ENCODE assay signal across 1 cellular context in genomic region chr15:44728576-44729393, GRCh38.
A peak's percentile ranks its signal among the peaks of the same experiment; 100 is the strongest.
TF ChIP-seq lines count a peak whose summit lies in the region.

No MANE protein-coding gene starts in this region.

TF ChIP-seq in HEK293, 187 proteins besides CTCF, POLR2A, EP300 and RAD21 (continued from another document and continues in another):
- TF ChIP-seq SCRT2 (tag by site-specific recombination; IDR thresholded peaks at IDR 0.05): no peak
- TF ChIP-seq ZNF654 (tag by site-specific recombination; IDR thresholded peaks at IDR 0.05; ENCODE audit: low read depth): no peak
- TF ChIP-seq WT1 (tag by site-specific recombination; IDR thresholded peaks at IDR 0.05): no peak
- TF ChIP-seq ZNF558 (tag by site-specific recombination; IDR thresholded peaks at IDR 0.05): no peak
- TF ChIP-seq PRDM1 (tag by site-specific recombination; IDR thresholded peaks at IDR 0.05): peak; percentile 87
- peak; percentile 96 for TF ChIP-seq PRDM10 (tag by site-specific recombination; IDR thresholded peaks at IDR 0.05)
- TF ChIP-seq ZNF302 (tag by site-specific recombination; IDR thresholded peaks at IDR 0.05; ENCODE audit: low read depth): no peak
- TF ChIP-seq ZNF146 (tag by site-specific recombination; IDR thresholded peaks at IDR 0.05): no peak
- TF ChIP-seq ZNF843 (tag by site-specific recombination; IDR thresholded peaks at IDR 0.05): no peak
- TF ChIP-seq ZNF239 (tag by site-specific recombination; IDR thresholded peaks at IDR 0.05): no peak
- no peak for TF ChIP-seq ZBTB44 (tag by site-specific recombination; IDR thresholded peaks at IDR 0.05)
- TF ChIP-seq ZNF169 (tag by site-specific recombination; IDR thresholded peaks at IDR 0.05): no peak
- TF ChIP-seq ZNF544 (tag by site-specific recombination; IDR thresholded peaks at IDR 0.05): no peak
- TF ChIP-seq ZNF530 (tag by site-specific recombination; IDR thresholded peaks at IDR 0.05; ENCODE audit: low read depth): no peak
- TF ChIP-seq ZNF433 (tag by site-specific recombination; IDR thresholded peaks at IDR 0.05; ENCODE audit: low read depth): no peak
- no peak for TF ChIP-seq ZNF510 (tag by site-specific recombination; IDR thresholded peaks at IDR 0.05; ENCODE audit: insufficient replicate concordance)
- TF ChIP-seq ZFHX2 (tag by site-specific recombination; conservative IDR thresholded peaks at IDR 0.05): peak; percentile 82
- TF ChIP-seq GLIS2 (tag by site-specific recombination; IDR thresholded peaks at IDR 0.05): peak; percentile 41; the same call in 1 of the 2 replicates
- no peak for TF ChIP-seq ZNF426 (tag by site-specific recombination; IDR thresholded peaks at IDR 0.05)
- TF ChIP-seq ZBTB21 (tag by site-specific recombination; IDR thresholded peaks at IDR 0.05): peak; percentile 69
- TF ChIP-seq KLF9 (tag by site-specific recombination; IDR thresholded peaks at IDR 0.05; ENCODE audit: low read depth): peak; percentile 70
- TF ChIP-seq SP3 (tag by site-specific recombination; IDR thresholded peaks at IDR 0.05): peak; percentile 19; the same call in 1 of the 2 replicates
- no peak for TF ChIP-seq GLI2 (tag by site-specific recombination; IDR thresholded peaks at IDR 0.05; ENCODE audit: borderline replicate concordance, low read depth)
- TF ChIP-seq ZNF292 (tag by site-specific recombination; IDR thresholded peaks at IDR 0.05; ENCODE audit: borderline replicate concordance, low read depth): no peak
- peak; percentile 78; the same call in 1 of the 2 replicates for TF ChIP-seq ZNF629 (tag by site-specific recombination; IDR thresholded peaks at IDR 0.05)
- TF ChIP-seq ZBTB8A (tag by site-specific recombination; IDR thresholded peaks at IDR 0.05): peak; percentile 80
- no peak for TF ChIP-seq ZSCAN5A (tag by site-specific recombination; IDR thresholded peaks at IDR 0.05)
- TF ChIP-seq ZNF140 (tag by site-specific recombination; IDR thresholded peaks at IDR 0.05): no peak
- no peak for TF ChIP-seq ZNF518A (tag by site-specific recombination; conservative IDR thresholded peaks at IDR 0.05; ENCODE audit: low read depth)
- no peak for TF ChIP-seq TCF7L2 (IDR thresholded peaks at IDR 0.05; ENCODE audit: borderline replicate concordance, low read depth, low read length)
- TF ChIP-seq ZNF266 (tag by site-specific recombination; IDR thresholded peaks at IDR 0.05; ENCODE audit: low read depth): no peak
- 0 out of 2 replicates have a peak, but pooled peaks have one; percentile 64 for TF ChIP-seq ZBTB20 (tag by site-specific recombination; IDR thresholded peaks at IDR 0.05)
- TF ChIP-seq ZBTB10 (tag by site-specific recombination; IDR thresholded peaks at IDR 0.05): no peak
- TF ChIP-seq ZNF776 (tag by site-specific recombination; IDR thresholded peaks at IDR 0.05; ENCODE audit: borderline replicate concordance): no peak
- TF ChIP-seq ZNF2 (tag by site-specific recombination; IDR thresholded peaks at IDR 0.05): peak; percentile 64
- TF ChIP-seq PRDM2 (tag by site-specific recombination; IDR thresholded peaks at IDR 0.05; ENCODE audit: borderline replicate concordance): no peak
- TF ChIP-seq ZNF513 (tag by site-specific recombination; IDR thresholded peaks at IDR 0.05): no peak
- no peak for TF ChIP-seq ZBTB1 (tag by site-specific recombination; IDR thresholded peaks at IDR 0.05)
- no peak for TF ChIP-seq ZNF76 (tag by site-specific recombination; IDR thresholded peaks at IDR 0.05; ENCODE audit: borderline replicate concordance, low read depth)
